ENCODE assay signal across 8 cellular contexts in genomic region chr19:1253514-1254080, GRCh38. TPM values are rescaled to one million over a fixed set of nuclear protein-coding genes. Genes with fewer than 3 reads are reported as not detected.
A peak's percentile ranks its signal among the peaks of the same experiment; 100 is the strongest.
DNase-seq lines count a peak whose midpoint lies in the region; ATAC-seq lines count a peak whose summit lies in the region.

No MANE protein-coding gene starts in this region.

- H3K27me3 ChIP-seq in BLaER1 (no peaks in the 10 kb centered on the region), endocrine pancreas (ENCODE audit: control insufficient read depth, insufficient read depth, low read length) (no peaks in the 10 kb centered on the region), neuronal stem cell (ENCODE audit: control insufficient read depth in 3 of 3, insufficient read depth in 3 of 3, low read depth in 1 of 3, low read length in 3 of 3) (no peaks in the 10 kb centered on the region)

- peaks cover 66% of the 10 kb centered on the region for H3K36me3 ChIP-seq in BLaER1
- peaks cover 12% of the 10 kb centered on the region for H3K36me3 ChIP-seq in endocrine pancreas (ENCODE audit: control insufficient read depth, insufficient read depth, low read length)
- peaks cover 52 to 73% of the 10 kb centered on the region in 2 donors for H3K36me3 ChIP-seq in neuronal stem cell (replicated peaks in 1 of 2; ENCODE audit: control insufficient read depth in 2 of 2, insufficient read depth in 2 of 2, low read length in 2 of 2)

- H4K8ac ChIP-seq in neuronal stem cell (ENCODE audit: low read depth, low read length) = no peak overlapping the region

- no peak overlapping the region for H3K14ac ChIP-seq in neuronal stem cell (ENCODE audit: low read length)

- no peak overlapping the region for H4K91ac ChIP-seq in neuronal stem cell (ENCODE audit: low read depth, low read length, poor library complexity)

- no CpG with 5 or more reads among the region's 23 CpGs for whole genome bisulfite sequencing in neuronal stem cell (ENCODE audit: extremely low coverage in 2 of 2, insufficient read length in 2 of 2, insufficient replicate concordance in 1 of 2), 2 donors

- H2BK12ac ChIP-seq in neuronal stem cell (ENCODE audit: low read length) = no peak overlapping the region

- H3K27ac ChIP-seq in BLaER1 (peak overlapping the region; percentile 73), neuronal stem cell (replicated peaks; ENCODE audit: low read length) (peak overlapping the region; percentile 8)

- H2BK120ac ChIP-seq in neuronal stem cell (ENCODE audit: low read depth, low read length) = no peak overlapping the region

- H2AK5ac ChIP-seq in neuronal stem cell (ENCODE audit: low read depth, low read length) = no peak overlapping the region

- H3K4me2 ChIP-seq in BLaER1 (peak overlapping the region; percentile 100), neuronal stem cell (ENCODE audit: insufficient read depth, low read length, poor library complexity, severe bottlenecking) (no peak overlapping the region)

- DNase-seq in OCI-M1 (lab: John Stamatoyannopoulos, UW) = peak; percentile 87
- DNase-seq in neuronal stem cell (ENCODE audit: low spot score) = no peak
- no peak for DNase-seq in stimulated activated naive CD4-positive, alpha-beta T cell treated with Interleukin-2 at 50 U/mL for 16 hours (lab: John Stamatoyannopoulos, UW)
- no peak for DNase-seq in NCI-H1092 (lab: John Stamatoyannopoulos, UW)

- H2AFZ ChIP-seq in neuronal stem cell (ENCODE audit: low read length) = no peak overlapping the region

- peak overlapping the region; percentile 99 for H3K9ac ChIP-seq in BLaER1
- H3K9ac ChIP-seq in endocrine pancreas (ENCODE audit: control insufficient read depth, insufficient read depth, low read length) = peak overlapping the region; percentile 65
- H3K9ac ChIP-seq in neuronal stem cell (ENCODE audit: low read depth, low read length, poor library complexity) = peak overlapping the region; percentile 60

- no peaks in the 10 kb centered on the region for H3K9me3 ChIP-seq in BLaER1
- H3K9me3 ChIP-seq in endocrine pancreas (ENCODE audit: control insufficient read depth, low read length) = no peaks in the 10 kb centered on the region
- no peaks in the 10 kb centered on the region for H3K9me3 ChIP-seq in neuronal stem cell (replicated peaks in 1 of 2; ENCODE audit: control insufficient read depth in 2 of 2, insufficient read depth in 1 of 2, low read depth in 1 of 2, low read length in 2 of 2)

- peaks cover 79% of the 10 kb centered on the region for H4K20me1 ChIP-seq in BLaER1

- H3K4ac ChIP-seq in neuronal stem cell (ENCODE audit: low read length) = no peak overlapping the region

- H2BK15ac ChIP-seq in neuronal stem cell (ENCODE audit: low read length) = no peak overlapping the region

- H3K18ac ChIP-seq in neuronal stem cell (ENCODE audit: low read length) = peak overlapping the region; percentile 85

- peaks cover 53% of the 10 kb centered on the region for H3K4me1 ChIP-seq in BLaER1
- no peaks in the 10 kb centered on the region for H3K4me1 ChIP-seq in endocrine pancreas (ENCODE audit: control insufficient read depth, insufficient read depth, low read length)
- peaks cover 7 to 31% of the 10 kb centered on the region in 2 donors for H3K4me1 ChIP-seq in neuronal stem cell (ENCODE audit: control insufficient read depth in 2 of 2, insufficient read depth in 1 of 2, low read depth in 1 of 2, low read length in 2 of 2)

- H3K4me3 ChIP-seq in BLaER1 = peak overlapping the region; percentile 99
- H3K4me3 ChIP-seq in endocrine pancreas (ENCODE audit: control insufficient read depth, insufficient read depth, low read length) = no peak overlapping the region
- H3K4me3 ChIP-seq in neuronal stem cell (ENCODE audit: low read length in 2 of 2) = peak overlapping the region in 1 of 2 donors; percentile 9

- peaks cover 29% of the 10 kb centered on the region for H3K79me1 ChIP-seq in neuronal stem cell (ENCODE audit: low read depth, low read length)

- peak overlapping the region; percentile 31 for H3K23ac ChIP-seq in neuronal stem cell (ENCODE audit: low read depth, low read length, poor library complexity)

- H2BK5ac ChIP-seq in neuronal stem cell (ENCODE audit: low read length) = no peak overlapping the region

- ATAC-seq in GM18868 (IDR thresholded peaks at IDR 0.05; ENCODE audit: unreplicated experiment) (no peak), HG03354 (IDR thresholded peaks at IDR 0.05; ENCODE audit: poor library complexity, severe bottlenecking, unreplicated experiment) (no peak)

RNA-seq across cellular contexts. Expression of gene MIDN, which starts 5.2 kb away (rescaled TPM):
- 98.3 TPM for polyA plus RNA-seq in neuronal stem cell (2013, experiment 1 of 2)
- polyA plus RNA-seq in neuronal stem cell (2013, experiment 2 of 2) = 99.9 TPM

RNA-seq across cellular contexts. Expression of gene ATP5F1D, which starts 12.0 kb away (rescaled TPM):
- 106 TPM for polyA plus RNA-seq in neuronal stem cell (2013, experiment 1 of 2)
- 101 TPM for polyA plus RNA-seq in neuronal stem cell (2013, experiment 2 of 2)

RNA-seq across cellular contexts. Expression of gene CIRBP, which starts 15.5 kb away (rescaled TPM):
- 218 TPM for polyA plus RNA-seq in neuronal stem cell (2013, experiment 1 of 2)
- 217 TPM for polyA plus RNA-seq in neuronal stem cell (2013, experiment 2 of 2)

RNA-seq across cellular contexts. Expression of gene CBARP, which starts 15.8 kb away (rescaled TPM):
- 14.0 TPM for polyA plus RNA-seq in neuronal stem cell (2013, experiment 1 of 2)
- 12.8 TPM for polyA plus RNA-seq in neuronal stem cell (2013, experiment 2 of 2)

RNA-seq across cellular contexts. Expression of gene FAM174C, which starts 21.7 kb away (rescaled TPM):
- polyA plus RNA-seq in neuronal stem cell (2013, experiment 1 of 2) = 23.8 TPM
- 24.1 TPM for polyA plus RNA-seq in neuronal stem cell (2013, experiment 2 of 2)
